Comparison of ENCODE assay signal across 17 cellular contexts in the genomic region with DNA sequence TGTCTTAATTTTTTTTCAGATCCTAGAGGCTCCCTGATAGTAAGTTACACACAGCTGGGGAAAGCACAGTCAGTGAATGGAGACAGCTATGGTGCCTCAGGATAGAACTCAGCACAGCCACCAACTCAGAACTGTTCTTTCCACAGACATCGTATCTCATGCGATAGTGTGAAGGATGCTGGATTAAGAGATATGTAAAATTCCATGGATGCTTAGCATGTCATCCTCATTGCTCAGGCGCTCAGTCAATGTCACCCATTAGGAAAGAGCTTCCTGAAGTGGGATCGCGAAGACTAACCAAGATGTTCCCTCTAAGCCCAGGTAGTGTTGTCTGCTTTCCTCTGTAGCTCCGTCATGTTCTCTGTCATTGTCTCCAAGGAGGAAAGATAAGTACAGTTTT.
DNase-seq lines count a peak whose midpoint lies in the region; ATAC-seq and TF ChIP-seq lines count a peak whose summit lies in the region.
"Had no signal": no experiment of that assay in that cellular context is flagged by ENCODE, and none has a peak within 500 bp of the region (broad histone marks: within the 10 kb centered on the region; RNA-seq: fewer than 3 reads in every experiment).

No MANE protein-coding gene starts in this region.

- H3K79me1 ChIP-seq in mesendoderm (ENCODE audit: low read length) (no peaks in the 10 kb centered on the region), mesenchymal stem cell (replicated peaks; ENCODE audit: low read length, poor library complexity, severe bottlenecking) (no peaks in the 10 kb centered on the region)

- no peaks in the 10 kb centered on the region for H3K27me3 Mint-ChIP-seq in activated CD4-positive, alpha-beta T cell treated with anti-CD3 and anti-CD28 coated beads, Interleukin-2, amount 10 ng/mL, durations not matched to agents 7 days and 5 days

- no peaks in the 10 kb centered on the region for H3K4me1 Mint-ChIP-seq in activated CD4-positive, alpha-beta T cell treated with anti-CD3 and anti-CD28 coated beads, Interleukin-2, amount 10 ng/mL, durations not matched to agents 7 days and 5 days
- H3K4me1 Mint-ChIP-seq: CD14-positive monocyte had no signal

- no peak overlapping the region for H4K91ac ChIP-seq in mesenchymal stem cell (ENCODE audit: low read length)

- no peak overlapping the region for H2BK12ac ChIP-seq in mesenchymal stem cell (ENCODE audit: low read length in 2 of 2)

- no CpG with 5 or more reads among the region's 6 CpGs for WGBS in mesendoderm (ENCODE audit: extremely low coverage, insufficient coverage, low lambda C conversion rate)
- WGBS in mesenchymal stem cell = 66% methylated on average over 6 of the region's 6 CpGs

- H2BK5ac ChIP-seq in mesendoderm (ENCODE audit: low read length) (no peak overlapping the region), mesenchymal stem cell (ENCODE audit: low read depth, low read length, poor library complexity, severe bottlenecking) (no peak overlapping the region)

- H4K8ac ChIP-seq in mesendoderm (ENCODE audit: low read depth, low read length) = no peak overlapping the region
- H4K8ac ChIP-seq in mesenchymal stem cell (ENCODE audit: low read length) = no peak overlapping the region

- H2AK5ac ChIP-seq in mesendoderm (ENCODE audit: low read length) (no peak overlapping the region), mesenchymal stem cell (ENCODE audit: low read length, severe bottlenecking) (no peak overlapping the region)

- H3K4ac ChIP-seq in mesendoderm (ENCODE audit: low read depth, low read length) (no peak overlapping the region), mesenchymal stem cell (ENCODE audit: low read depth in 1 of 2, low read length in 2 of 2) (no peak overlapping the region)

- no peaks in the 10 kb centered on the region for H3K9me3 Mint-ChIP-seq in activated CD4-positive, alpha-beta T cell treated with anti-CD3 and anti-CD28 coated beads, Interleukin-2, amount 10 ng/mL, durations not matched to agents 7 days and 5 days
- H3K9me3 Mint-ChIP-seq: CD14-positive monocyte; CD8-positive, alpha-beta T cell; H9 had no signal

- H3K27me3 ChIP-seq in mesendoderm (ENCODE audit: insufficient read depth, low read length, poor library complexity) = no peaks in the 10 kb centered on the region
- H3K27me3 ChIP-seq in mesenchymal stem cell (ENCODE audit: control insufficient read depth in 1 of 2, insufficient read depth in 1 of 2, low read length in 2 of 2) = peaks cover 3 to 6% of the 10 kb centered on the region in 2 experiments

- H3K56ac ChIP-seq in mesendoderm (ENCODE audit: low read length) = no peak overlapping the region

- H3K36me3 ChIP-seq in mesendoderm (ENCODE audit: control insufficient read depth, insufficient read depth, low read length) (no peaks in the 10 kb centered on the region), mesenchymal stem cell (ENCODE audit: control insufficient read depth in 1 of 2, insufficient read depth in 2 of 2, low read depth in 1 of 2, low read length in 2 of 2) (no peaks in the 10 kb centered on the region)

- no peak for TF ChIP-seq CTCF in fibroblast of pulmonary artery (IDR thresholded peaks at IDR 0.05; ENCODE audit: low read length, missing control alignments)

- no peak overlapping the region for H2BK15ac ChIP-seq in mesendoderm (replicated peaks; ENCODE audit: low read depth)
- no peak overlapping the region for H2BK15ac ChIP-seq in mesenchymal stem cell (ENCODE audit: low read depth, poor library complexity, severe bottlenecking)

- H3K4me3 Mint-ChIP-seq in activated CD4-positive, alpha-beta T cell treated with anti-CD3 and anti-CD28 coated beads, Interleukin-2, amount 10 ng/mL, durations not matched to agents 7 days and 5 days = no peak overlapping the region
- H3K4me3 Mint-ChIP-seq: CD14-positive monocyte; CD8-positive, alpha-beta T cell; H9 had no signal

- no peaks in the 10 kb centered on the region for H3K79me2 ChIP-seq in mesendoderm (ENCODE audit: control insufficient read depth, insufficient read depth, low read length)

- no peak overlapping the region for H3K27ac Mint-ChIP-seq in activated CD4-positive, alpha-beta T cell treated with anti-CD3 and anti-CD28 coated beads, Interleukin-2, amount 10 ng/mL, durations not matched to agents 7 days and 5 days
- H3K27ac Mint-ChIP-seq: CD8-positive, alpha-beta T cell; H9 had no signal

- peak; percentile 1 for DNase-seq in A172 (ENCODE audit: low spot score)
- DNase-seq in EL = peak; percentile 30
- peak; percentile 1 for DNase-seq in fibroblast of pulmonary artery (ENCODE audit: low read depth)
- peak; percentile 87 for DNase-seq in mesendoderm
- DNase-seq in activated CD4-positive, alpha-beta T cell treated with anti-CD3 and anti-CD28 coated beads, Interleukin-2, amount 10 ng/mL, durations not matched to agents 7 days and 5 days = no peak
- DNase-seq in KG1 (lab: John Stamatoyannopoulos, UW) = no peak
- no peak for DNase-seq in mesenchymal stem cell
- DNase-seq: CD8-positive, alpha-beta T cell; COR-L47; DMS153; DMS79 treated with DMSO at 0.1 percent for 48 hours; GF-D8; GM23248; H9; IMR-90 had no signal

- no peak for ATAC-seq in GM18505 (IDR thresholded peaks at IDR 0.05; ENCODE audit: unreplicated experiment)
- ATAC-seq: CD8-positive, alpha-beta T cell had no signal

- H3K23ac ChIP-seq in mesendoderm (ENCODE audit: low read length) (no peak overlapping the region), mesenchymal stem cell (ENCODE audit: low read length in 2 of 2) (no peak overlapping the region)

- H3K4me2 ChIP-seq in mesendoderm (ENCODE audit: low read length) (no peak overlapping the region), mesenchymal stem cell (ENCODE audit: low read length, poor library complexity, severe bottlenecking) (no peak overlapping the region)

- H3K4me1 ChIP-seq in mesendoderm (ENCODE audit: control insufficient read depth, low read depth, low read length) (peaks cover 3% of the 10 kb centered on the region), mesenchymal stem cell (ENCODE audit: control insufficient read depth, insufficient read depth, low read depth, low read length) (no peaks in the 10 kb centered on the region)

- CTCF ChIA-PET in activated CD4-positive, alpha-beta T cell treated with anti-CD3 and anti-CD28 coated beads, Interleukin-2, amount 10 ng/mL, durations not matched to agents 7 days and 5 days (lab: Charles Lee) = interaction anchor here (1.0 kb wide), 1 partner anchor 122 kb away, joined by 5 read pairs; no protein-coding TSS in a partner anchor

- H3K4me3 ChIP-seq in fibroblast of pulmonary artery (replicated peaks; ENCODE audit: low read depth, low read length) (no peak overlapping the region), mesendoderm (ENCODE audit: low read length) (no peak overlapping the region), mesenchymal stem cell (ENCODE audit: insufficient read depth in 1 of 2, low read depth in 1 of 2, low read length in 2 of 2) (no peak overlapping the region)
- H3K4me3 ChIP-seq: GM23248 had no signal

- no peaks in the 10 kb centered on the region for H3K9me3 ChIP-seq in mesenchymal stem cell (ENCODE audit: control insufficient read depth, low read length)

- POLR2A ChIA-PET in activated CD4-positive, alpha-beta T cell treated with anti-CD3 and anti-CD28 coated beads, Interleukin-2, amount 10 ng/mL, durations not matched to agents 7 days and 5 days (lab: Charles Lee) = no interaction called here

- no peak overlapping the region for H4K5ac ChIP-seq in mesendoderm (ENCODE audit: low read length)

- TF ChIP-seq POLR2A in GM18505 (IDR thresholded peaks at IDR 0.05; ENCODE audit: borderline replicate concordance, extremely low read depth, insufficient read depth, insufficient read length) = no peak

- no peak overlapping the region for H2AFZ ChIP-seq in mesenchymal stem cell (ENCODE audit: low read depth, low read length)
- H2AFZ ChIP-seq: GM23248 had no signal

- no peaks in the 10 kb centered on the region for H3K36me3 Mint-ChIP-seq in activated CD4-positive, alpha-beta T cell treated with anti-CD3 and anti-CD28 coated beads, Interleukin-2, amount 10 ng/mL, durations not matched to agents 7 days and 5 days (ENCODE audit: low read depth)
- H3K36me3 Mint-ChIP-seq: CD14-positive monocyte; CD8-positive, alpha-beta T cell had no signal

- H3K27ac ChIP-seq in mesendoderm (ENCODE audit: low read depth, low read length) (no peak overlapping the region), mesenchymal stem cell (ENCODE audit: low read length, poor library complexity, severe bottlenecking) (no peak overlapping the region)
- H3K27ac ChIP-seq: GM23248 had no signal

- no peak overlapping the region for H3K14ac ChIP-seq in mesenchymal stem cell (ENCODE audit: low read length in 2 of 2)

- no peak overlapping the region for H3K9ac ChIP-seq in mesendoderm (ENCODE audit: low read length)
- no peak overlapping the region for H3K9ac ChIP-seq in mesenchymal stem cell (ENCODE audit: low read length)
- H3K9ac ChIP-seq: GM23248 had no signal

- H3K18ac ChIP-seq in mesendoderm (ENCODE audit: low read length) (no peak overlapping the region), mesenchymal stem cell (ENCODE audit: low read depth in 1 of 2, low read length in 2 of 2) (no peak overlapping the region)

- H2BK120ac ChIP-seq in mesendoderm (ENCODE audit: low read depth, low read length) (no peak overlapping the region), mesenchymal stem cell (ENCODE audit: low read depth, low read length) (no peak overlapping the region)

Comparison
In these comparisons a context has a peak if more than half of its experiments do, and no peak if none do; other contexts are left out.
1. DNase-seq: peak in A172 (single experiment), EL (single experiment), fibroblast of pulmonary artery (single experiment) and mesendoderm (single experiment); none in activated CD4-positive, alpha-beta T cell treated with anti-CD3 and anti-CD28 coated beads, Interleukin-2, amount 10 ng/mL, durations not matched to agents 7 days and 5 days (single experiment), KG1 (single experiment) and mesenchymal stem cell (single experiment).